8 cellular contexts compared by ENCODE assay signal in the genomic region with DNA sequence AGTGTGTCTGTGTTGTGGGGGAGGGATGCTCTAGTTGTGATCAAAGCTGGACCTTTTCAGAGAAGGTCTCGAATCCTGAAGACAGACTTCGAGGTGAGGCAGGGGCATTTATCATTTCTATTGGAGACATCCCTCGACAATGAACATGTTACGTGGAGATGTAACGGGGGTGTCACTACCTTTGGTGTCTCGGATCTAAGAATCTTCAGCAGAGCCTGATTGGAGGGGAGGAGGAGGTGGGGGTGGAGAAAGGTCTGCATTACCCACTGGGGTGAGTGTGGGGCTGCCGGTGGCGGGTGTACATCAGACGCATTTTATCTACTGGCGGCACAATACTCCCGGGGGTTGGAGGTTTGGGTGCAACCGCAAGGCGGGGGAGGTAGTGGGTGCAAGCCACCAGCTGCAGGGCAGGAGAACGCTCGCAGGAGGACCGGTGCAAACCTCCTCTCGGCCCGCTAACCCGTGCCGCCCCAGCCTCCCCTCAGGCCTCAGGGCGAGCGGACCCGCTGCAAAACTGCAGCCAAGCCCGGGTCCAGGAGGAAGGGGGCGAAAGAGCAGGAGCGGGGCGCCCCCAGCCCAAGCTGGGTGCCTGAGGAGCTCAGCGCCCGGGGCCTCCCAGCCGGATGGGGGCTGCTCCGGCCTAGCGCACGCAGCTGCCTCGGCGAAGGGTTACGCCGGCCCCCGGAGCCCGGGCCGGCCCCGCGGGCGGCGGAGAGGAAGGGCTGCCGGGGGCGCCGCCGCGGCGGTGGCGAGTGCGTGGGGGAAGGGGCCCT. TPM values are rescaled to one million over a fixed set of nuclear protein-coding genes. Genes with fewer than 3 reads are reported as not detected.
DNase-seq lines count a peak whose midpoint lies in the region; ATAC-seq and TF ChIP-seq lines count a peak whose summit lies in the region.

No MANE protein-coding gene starts in this region.

- H3K27me3 Mint-ChIP-seq in natural killer cell (ENCODE audit: low read depth in 2 of 2): no peaks in the 10 kb centered on the region
- H3K27me3 Mint-ChIP-seq in stimulated activated naive B cell treated with anti-CD40 and anti-IgM and Interleukin-4, amounts not matched to agents 10 μg/mL and 1 μg/mL and 100 μg/mL, for 72 hours: no peaks in the 10 kb centered on the region

- TF ChIP-seq POLR2A in esophagus squamous epithelium (IDR thresholded peaks at IDR 0.05): peak in 2 of 4 donors; percentile 32 to 59

- H3K27ac ChIP-seq in esophagus squamous epithelium: peak overlapping the region; percentile 92 to 97 (median 95)

- H3K4me3 Mint-ChIP-seq in natural killer cell: peak overlapping the region; percentile 86
- H3K4me3 Mint-ChIP-seq in stimulated activated naive B cell treated with anti-CD40 and anti-IgM and Interleukin-4, amounts not matched to agents 10 μg/mL and 1 μg/mL and 100 μg/mL, for 72 hours: peak overlapping the region; percentile 83 to 90

- no peak for TF ChIP-seq CTCF in esophagus squamous epithelium (IDR thresholded peaks at IDR 0.05)
- no peak for TF ChIP-seq CTCF in natural killer cell (IDR thresholded peaks at IDR 0.05)

- peaks cover 57 to 58% of the 10 kb centered on the region in 2 donors for H3K4me1 Mint-ChIP-seq in natural killer cell
- H3K4me1 Mint-ChIP-seq in stimulated activated naive B cell treated with anti-CD40 and anti-IgM and Interleukin-4, amounts not matched to agents 10 μg/mL and 1 μg/mL and 100 μg/mL, for 72 hours: peaks cover 36 to 60% of the 10 kb centered on the region in 2 donors

- no peaks in the 10 kb centered on the region for H3K27me3 ChIP-seq in esophagus squamous epithelium

- H3K36me3 Mint-ChIP-seq in natural killer cell: no peaks in the 10 kb centered on the region
- H3K36me3 Mint-ChIP-seq in stimulated activated naive B cell treated with anti-CD40 and anti-IgM and Interleukin-4, amounts not matched to agents 10 μg/mL and 1 μg/mL and 100 μg/mL, for 72 hours: peaks cover 0 to 6% of the 10 kb centered on the region in 2 donors

- H3K4me3 ChIP-seq in esophagus squamous epithelium: peak overlapping the region; percentile 73 to 96 (median 90)

- H3K36me3 ChIP-seq in esophagus squamous epithelium: no peaks in the 10 kb centered on the region

- in situ Hi-C loops in ACHN (cut with HindIII; ENCODE audit: low pct_ligation_motif_present, low pct_unique_long_range_greater_than_20kb, low sequenced_read_pairs): no loop called here

- intact Hi-C loops in esophagus squamous epithelium (cut with DNase I) (no loop called here), natural killer cell (cut with micrococcal nuclease) (loop anchor here (1.0 to 10.0 kb wide), 2 partner anchors 19 to 137 kb away; no protein-coding TSS in a partner anchor)

- ATAC-seq in GM18861 (IDR thresholded peaks at IDR 0.05; ENCODE audit: unreplicated experiment) (peak; percentile 21), HG03139 (IDR thresholded peaks at IDR 0.05; ENCODE audit: unreplicated experiment) (peak; percentile 25), natural killer cell (peak; percentile 58 to 69 (median 62))
- ATAC-seq in stimulated activated naive B cell treated with anti-CD40 and anti-IgM and Interleukin-4, amounts not matched to agents 10 μg/mL and 1 μg/mL and 100 μg/mL, for 72 hours (replicated peaks): peak; percentile 60 to 73

- H3K9me3 Mint-ChIP-seq in natural killer cell: no peaks in the 10 kb centered on the region
- H3K9me3 Mint-ChIP-seq in stimulated activated naive B cell treated with anti-CD40 and anti-IgM and Interleukin-4, amounts not matched to agents 10 μg/mL and 1 μg/mL and 100 μg/mL, for 72 hours: no peaks in the 10 kb centered on the region

- WGBS in esophagus squamous epithelium, 2 donors: 2 to 4% methylated on average over 10 to 12 of the region's 52 CpGs

- peaks cover 17 to 53% (median 24%) of the 10 kb centered on the region in 3 donors for H3K4me1 ChIP-seq in esophagus squamous epithelium

- DNase-seq in ACHN (peak; percentile 49), NOMO-1 treated with DMSO at 0.1 percent for 48 hours (lab: John Stamatoyannopoulos, UW; ENCODE audit: unreplicated experiment) (peak; percentile 46), activated T-cell treated with anti-CD3 and anti-CD28 coated beads for 48 hours (ENCODE audit: low read depth) (peak; percentile 47), esophagus squamous epithelium (lab: John Stamatoyannopoulos, UW) (peak; percentile 11), natural killer cell (peak; percentile 67)
- DNase-seq in stimulated activated naive B cell treated with anti-CD40 and anti-IgM and Interleukin-4, amounts not matched to agents 10 μg/mL and 1 μg/mL and 100 μg/mL, for 72 hours: peak; percentile 68

- peak overlapping the region; percentile 85 to 97 for H3K27ac Mint-ChIP-seq in natural killer cell
- H3K27ac Mint-ChIP-seq in stimulated activated naive B cell treated with anti-CD40 and anti-IgM and Interleukin-4, amounts not matched to agents 10 μg/mL and 1 μg/mL and 100 μg/mL, for 72 hours: peak overlapping the region; percentile 91

- no peaks in the 10 kb centered on the region for H3K9me3 ChIP-seq in esophagus squamous epithelium

RNA-seq across cellular contexts. Expression of gene ZNF652, which starts 0.7 kb away (rescaled TPM):
- total RNA-seq in esophagus squamous epithelium: 10 to 100 TPM; 14.0 to 32.6 (median 20.9) TPM
- 10 to 100 TPM; 53.8 to 79.1 (median 73.3) TPM for total RNA-seq in natural killer cell

RNA-seq across cellular contexts. Expression of gene PHB1, which starts 53.4 kb away (rescaled TPM):
- total RNA-seq in esophagus squamous epithelium (100 to 1,000 TPM in 2 of 4 donors, 10 to 100 TPM in 2; 61.7 to 119 (median 106) TPM), natural killer cell (10 to 100 TPM; 49.6 to 66.2 (median 60.3) TPM)

Comparison
In these comparisons a context has a peak if more than half of its experiments do, and no peak if none do; other contexts are left out.
1. Peak in every context shown above with its lines: DNase-seq, ATAC-seq, H3K4me3 ChIP-seq and H3K27ac ChIP-seq.
2. DNase-seq: peak in every context shown above with its lines; median percentile 68 in stimulated activated naive B cell treated with anti-CD40 and anti-IgM and Interleukin-4, amounts not matched to agents 10 μg/mL and 1 μg/mL and 100 μg/mL, for 72 hours; 67 in natural killer cell; 49 in ACHN; 47 in activated T-cell treated with anti-CD3 and anti-CD28 coated beads for 48 hours; 46 in NOMO-1 treated with DMSO at 0.1 percent for 48 hours; 11 in esophagus squamous epithelium.